ENCODE assay signal across 21 cellular contexts in genomic region chr7:102823715-102824114, GRCh38.
DNase-seq lines count a peak whose midpoint lies in the region; ATAC-seq, FAIRE-seq and TF ChIP-seq lines count a peak whose summit lies in the region.
"Had no signal": no experiment of that assay in that cellular context is flagged by ENCODE, and none has a peak within 500 bp of the region (broad histone marks: within the 10 kb centered on the region; RNA-seq: fewer than 3 reads in every experiment).

No MANE protein-coding gene starts in this region.

- H2AFZ ChIP-seq in trophoblast cell (ENCODE audit: insufficient read depth, low read length, poor library complexity): no peak overlapping the region

- H3K27me3 ChIP-seq in ascending aorta (no peaks in the 10 kb centered on the region), bronchial epithelial cell (ENCODE audit: control insufficient read depth, insufficient read depth, low read length) (no peaks in the 10 kb centered on the region), trophoblast cell (ENCODE audit: insufficient read depth, low read length) (no peaks in the 10 kb centered on the region)
- H3K27me3 ChIP-seq: BLaER1, SJSA1 had no signal

- H3K23ac ChIP-seq in trophoblast cell (ENCODE audit: low read length): no peak overlapping the region

- H4K8ac ChIP-seq in trophoblast cell (ENCODE audit: low read depth, low read length): no peak overlapping the region

- no peaks in the 10 kb centered on the region for H3K9me3 ChIP-seq in ascending aorta
- H3K9me3 ChIP-seq in trophoblast cell (ENCODE audit: insufficient read depth, low read depth, low read length): no peaks in the 10 kb centered on the region
- H3K9me3 ChIP-seq: SJSA1 had no signal

- H3K27ac ChIP-seq in ascending aorta (peak overlapping the region; percentile 27 to 54), trophoblast cell (ENCODE audit: low read depth, low read length) (no peak overlapping the region)
- H3K27ac ChIP-seq: BLaER1, SJSA1 had no signal

- H2BK12ac ChIP-seq in trophoblast cell (ENCODE audit: low read length): no peak overlapping the region

- no peak overlapping the region for H2BK120ac ChIP-seq in trophoblast cell (ENCODE audit: insufficient read depth, low read length, poor library complexity)

- H3K4me3 ChIP-seq in ascending aorta: no peak overlapping the region
- no peak overlapping the region for H3K4me3 ChIP-seq in bronchial epithelial cell (ENCODE audit: low read depth, low read length)
- no peak overlapping the region for H3K4me3 ChIP-seq in trophoblast cell (ENCODE audit: low read depth, low read length)
- H3K4me3 ChIP-seq: BLaER1, SJSA1 had no signal

- H4K91ac ChIP-seq in trophoblast cell (ENCODE audit: low read depth, low read length): no peak overlapping the region

- no peak overlapping the region for H3K9ac ChIP-seq in trophoblast cell (ENCODE audit: low read length)
- H3K9ac ChIP-seq: BLaER1 had no signal

- peaks cover 1% of the 10 kb centered on the region for H3K79me2 ChIP-seq in trophoblast cell (ENCODE audit: control insufficient read depth, insufficient read depth, low read length, poor library complexity)

- ATAC-seq in GM21381 (IDR thresholded peaks at IDR 0.05; ENCODE audit: unreplicated experiment) (no peak), GM18861 (IDR thresholded peaks at IDR 0.05; ENCODE audit: unreplicated experiment) (no peak), HG02763 (IDR thresholded peaks at IDR 0.05; ENCODE audit: unreplicated experiment) (no peak)
- ATAC-seq: Right ventricle myocardium inferior had no signal

- no peak overlapping the region for H2BK5ac ChIP-seq in trophoblast cell (ENCODE audit: low read depth, low read length, poor library complexity)

- no peak overlapping the region for H4K12ac ChIP-seq in trophoblast cell (ENCODE audit: low read depth, low read length)

- H3K18ac ChIP-seq in trophoblast cell (ENCODE audit: low read length): no peak overlapping the region

- H2AK5ac ChIP-seq in trophoblast cell (ENCODE audit: low read length): no peak overlapping the region

- DNase-seq in ascending aorta (ENCODE audit: low spot score in 2 of 2) (no peak), bronchial epithelial cell (ENCODE audit: low read depth) (peak; percentile 29), kidney glomerular epithelial cell (lab: John Stamatoyannopoulos, UW) (peak; percentile 71), trophoblast cell (peak; percentile 16 to 75), NCI-H2081 (lab: John Stamatoyannopoulos, UW) (no peak)
- DNase-seq: Calu3; CD4-positive, alpha-beta memory T cell; DMS53; GF-D8; Kasumi-1; NCI-H1694; NCI-H2081 treated with DMSO at 0.1 percent for 48 hours; NCI-H2171 treated with DMSO at 0.1 percent for 48 hours; NCI-H524 treated with DMSO at 0.1 percent for 48 hours had no signal

- no CpG with 5 or more reads among the region's 5 CpGs for WGBS in trophoblast cell (ENCODE audit: extremely low coverage, insufficient coverage, insufficient read length)

- H3K79me1 ChIP-seq in trophoblast cell (ENCODE audit: low read length): no peaks in the 10 kb centered on the region

- FAIRE-seq in bronchial epithelial cell (lab: Jason Lieb, UNC): no peak
- FAIRE-seq: GM19239 had no signal

- no peak overlapping the region for H3K4me2 ChIP-seq in trophoblast cell (ENCODE audit: low read length)
- H3K4me2 ChIP-seq: BLaER1 had no signal

- intact Hi-C loops in ascending aorta (cut with DNase I): no loop called here

- TF ChIP-seq CTCF in ascending aorta (IDR thresholded peaks at IDR 0.05): no peak
- no peak for TF ChIP-seq CTCF in bronchial epithelial cell (IDR thresholded peaks at IDR 0.05; ENCODE audit: insufficient read depth, low read length, severe bottlenecking)

- H3K4ac ChIP-seq in trophoblast cell (ENCODE audit: low read depth, low read length): no peak overlapping the region

- H3K36me3 ChIP-seq in ascending aorta (peaks cover 0 to 6% of the 10 kb centered on the region in 2 donors), bronchial epithelial cell (ENCODE audit: control insufficient read depth, insufficient read depth, low read length) (peaks cover 1% of the 10 kb centered on the region), trophoblast cell (ENCODE audit: control insufficient read depth in 1 of 2, insufficient read depth in 2 of 2, low read length in 2 of 2) (peaks cover 2 to 3% of the 10 kb centered on the region in 2 experiments)

- H3K14ac ChIP-seq in trophoblast cell (ENCODE audit: low read length): no peak overlapping the region

- H3K4me1 ChIP-seq in ascending aorta (peaks cover 0 to 3% of the 10 kb centered on the region in 2 donors), trophoblast cell (ENCODE audit: control insufficient read depth in 1 of 2, insufficient read depth in 2 of 2, low read length in 2 of 2) (peaks cover 1 to 2% of the 10 kb centered on the region in 2 experiments)
- H3K4me1 ChIP-seq: SJSA1 had no signal

Comparison
In these comparisons a context has a peak if more than half of its experiments do, and no peak if none do; other contexts are left out.
1. DNase-seq: peak in bronchial epithelial cell (single experiment), kidney glomerular epithelial cell (single experiment) and trophoblast cell (2 of 2); none in ascending aorta (0 of 2) and NCI-H2081 (0 of 2).